21 cellular contexts compared by ENCODE assay signal in genomic region chr12:89936631-89937030, GRCh38.
DNase-seq lines count a peak whose midpoint lies in the region; ATAC-seq and TF ChIP-seq lines count a peak whose summit lies in the region.
"Had no signal": no experiment of that assay in that cellular context is flagged by ENCODE, and none has a peak within 500 bp of the region (broad histone marks: within the 10 kb centered on the region; RNA-seq: fewer than 3 reads in every experiment).

No MANE protein-coding gene starts in this region.

- peaks cover 51% of the 10 kb centered on the region for H3K4me1 Mint-ChIP-seq in memory B cell

- peak; percentile 56; the same call in 1 of the 3 replicates for ATAC-seq in SK-N-SH treated with all-trans-retinoic acid at 6 μM for 48 hours
- peak; percentile 33 for ATAC-seq in memory B cell (ENCODE audit: low read depth)
- ATAC-seq: K562; left cardiac atrium; naive thymus-derived CD4-positive, alpha-beta T cell had no signal

- peaks cover 5% of the 10 kb centered on the region for H3K9me3 Mint-ChIP-seq in memory B cell
- H3K9me3 Mint-ChIP-seq: activated naive CD4-positive, alpha-beta T cell treated with anti-CD3 and anti-CD28 coated beads for 36 hours; activated T-cell treated with anti-CD3 and anti-CD28 coated beads, Interleukin-2, amount 50 U/mL, for 4 hours; naive thymus-derived CD4-positive, alpha-beta T cell; stimulated activated naive CD8-positive, alpha-beta T cell treated with anti-CD3 and anti-CD28 coated beads, Interleukin-15, amount 100 ng/mL, for 72 hours had no signal

- H3K27me3 Mint-ChIP-seq in memory B cell = no peaks in the 10 kb centered on the region
- H3K27me3 Mint-ChIP-seq: naive thymus-derived CD4-positive, alpha-beta T cell; stimulated activated naive CD8-positive, alpha-beta T cell treated with anti-CD3 and anti-CD28 coated beads, Interleukin-15, amount 100 ng/mL, for 72 hours had no signal

- DNase-seq in DMS 273 (lab: John Stamatoyannopoulos, UW; ENCODE audit: unreplicated experiment) (peak; percentile 46), DMS 273 treated with DMSO at 0.1 percent for 48 hours (lab: John Stamatoyannopoulos, UW) (no peak), NCI-H1694 (lab: John Stamatoyannopoulos, UW) (peak; percentile 22), memory B cell (ENCODE audit: low spot score in 2 of 2) (no peak), NCI-H2107 (lab: John Stamatoyannopoulos, UW) (no peak), 8988T (no peak)
- no peak for DNase-seq in stimulated activated CD4-positive, alpha-beta T cell treated with anti-CD3 and anti-CD28 coated beads, Interleukin-1b, Interleukin-23, amount 100 ng/mL, for 48 hours
- DNase-seq: activated naive CD4-positive, alpha-beta T cell treated with anti-CD3 and anti-CD28 coated beads for 36 hours; activated T-cell treated with anti-CD3 and anti-CD28 coated beads, Interleukin-2, amount 50 U/mL, for 4 hours; amniotic stem cell; COR-L47; H7; left cardiac atrium; mesenchymal stem cell; MM.1S; naive thymus-derived CD4-positive, alpha-beta T cell; NCI-H187; stimulated activated CD4-positive, alpha-beta T cell treated with anti-CD3 and anti-CD28 coated beads, Interleukin-4, amount 100 ng/mL, for 4 hours; stimulated activated naive CD8-positive, alpha-beta T cell treated with anti-CD3 and anti-CD28 coated beads, Interleukin-15, amount 100 ng/mL, for 72 hours had no signal

- no peak overlapping the region for H3K4me3 Mint-ChIP-seq in memory B cell
- H3K4me3 Mint-ChIP-seq: activated naive CD4-positive, alpha-beta T cell treated with anti-CD3 and anti-CD28 coated beads for 36 hours; activated T-cell treated with anti-CD3 and anti-CD28 coated beads, Interleukin-2, amount 50 U/mL, for 4 hours; naive thymus-derived CD4-positive, alpha-beta T cell had no signal

- peak overlapping the region; percentile 89 for H3K27ac Mint-ChIP-seq in memory B cell
- H3K27ac Mint-ChIP-seq: activated naive CD4-positive, alpha-beta T cell treated with anti-CD3 and anti-CD28 coated beads for 36 hours had no signal

- H3K36me3 Mint-ChIP-seq in memory B cell = peaks cover 17% of the 10 kb centered on the region
- H3K36me3 Mint-ChIP-seq: naive thymus-derived CD4-positive, alpha-beta T cell had no signal

TF ChIP-seq in SK-N-SH treated with all-trans-retinoic acid at 6 μM for 48 hours, 23 proteins besides CTCF, POLR2A, EP300 and RAD21:
- TF ChIP-seq OSR1 (CRISPR knock-in tag; IDR thresholded peaks at IDR 0.05) = no peak
- TF ChIP-seq ZFP3 (CRISPR knock-in tag; IDR thresholded peaks at IDR 0.05) = no peak
- TF ChIP-seq RARB (CRISPR knock-in tag; IDR thresholded peaks at IDR 0.05) = no peak
- TF ChIP-seq ZNF70 (CRISPR knock-in tag; IDR thresholded peaks at IDR 0.05) = no peak
- TF ChIP-seq CSDC2 (CRISPR knock-in tag; IDR thresholded peaks at IDR 0.05) = no peak
- TF ChIP-seq POU6F1 (CRISPR knock-in tag; IDR thresholded peaks at IDR 0.05; ENCODE audit: borderline replicate concordance, low read depth) = no peak
- TF ChIP-seq TCF4 (CRISPR knock-in tag; IDR thresholded peaks at IDR 0.05; ENCODE audit: borderline replicate concordance) = no peak
- no peak for TF ChIP-seq GLIS3 (CRISPR knock-in tag; IDR thresholded peaks at IDR 0.05)
- TF ChIP-seq PPARA (CRISPR knock-in tag; IDR thresholded peaks at IDR 0.05; ENCODE audit: borderline replicate concordance) = no peak
- no peak for TF ChIP-seq TOX (CRISPR knock-in tag; IDR thresholded peaks at IDR 0.05; ENCODE audit: borderline replicate concordance)
- TF ChIP-seq ZFP30 (CRISPR knock-in tag; IDR thresholded peaks at IDR 0.05) = no peak
- no peak for TF ChIP-seq SNAI2 (CRISPR knock-in tag; IDR thresholded peaks at IDR 0.05)

Comparison
In these comparisons a context has a peak if more than half of its experiments do, and no peak if none do; other contexts are left out.
1. DNase-seq: peak in DMS 273 (single experiment) and NCI-H1694 (single experiment); none in DMS 273 treated with DMSO at 0.1 percent for 48 hours (single experiment), memory B cell (0 of 2), stimulated activated CD4-positive, alpha-beta T cell treated with anti-CD3 and anti-CD28 coated beads, Interleukin-1b, Interleukin-23, amount 100 ng/mL, for 48 hours (single experiment), NCI-H2107 (single experiment) and 8988T (single experiment).